ENCODE assay signal across 12 cellular contexts in the genomic region with DNA sequence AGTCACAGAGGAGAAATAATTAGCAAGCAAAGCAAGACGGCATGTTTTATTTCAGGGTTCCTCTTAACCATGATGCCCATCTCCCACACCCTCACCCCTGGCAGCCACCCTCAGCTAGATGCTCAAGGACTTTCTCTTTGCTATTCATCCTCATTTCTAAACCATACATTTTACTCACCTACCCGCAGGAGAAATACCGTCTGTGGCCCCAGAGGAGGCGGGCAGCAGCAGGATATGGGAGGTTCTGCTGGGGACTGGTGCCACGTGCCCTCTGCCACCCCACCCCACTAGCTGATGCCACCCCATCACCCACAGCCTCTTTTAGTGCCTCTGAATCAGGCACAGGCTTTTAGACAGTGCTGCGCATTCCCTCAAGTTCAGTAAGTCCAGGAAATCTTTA.
DNase-seq lines count a peak whose midpoint lies in the region; ATAC-seq, FAIRE-seq and TF ChIP-seq lines count a peak whose summit lies in the region.
"Had no signal": no experiment of that assay in that cellular context is flagged by ENCODE, and none has a peak within 500 bp of the region (broad histone marks: within the 10 kb centered on the region; RNA-seq: fewer than 3 reads in every experiment).

No MANE protein-coding gene starts in this region.

- H3K27ac Mint-ChIP-seq in mesothelial cell of epicardium = peak overlapping the region; percentile 56

- no peaks in the 10 kb centered on the region for H3K27me3 ChIP-seq in DOHH2 (ENCODE audit: control insufficient read depth, low read length)

- no peak overlapping the region for H3K4me3 ChIP-seq in A549
- H3K4me3 ChIP-seq in DOHH2 (ENCODE audit: low read length) = no peak overlapping the region

- H3K27ac ChIP-seq in A549 (peak overlapping the region; percentile 51 to 95; a peak in 5 of 6 replicates), DOHH2 (ENCODE audit: low read depth, low read length) (no peak overlapping the region)
- H3K27ac ChIP-seq: WERI-Rb-1 had no signal

- no peak for TF ChIP-seq EP300 in A549 (IDR thresholded peaks at IDR 0.05)

- H3K36me3 Mint-ChIP-seq in mesothelial cell of epicardium = no peaks in the 10 kb centered on the region

- TF ChIP-seq RAD21 in A549 (conservative IDR thresholded peaks at IDR 0.05 in 1 of 2, IDR thresholded peaks at IDR 0.05 in 1 of 2) = no peak

- peaks cover 5% of the 10 kb centered on the region for H3K4me1 Mint-ChIP-seq in mesothelial cell of epicardium

- TF ChIP-seq POLR2A in A549 (IDR thresholded peaks at IDR 0.05; ENCODE audit: low read length) = no peak

- no peaks in the 10 kb centered on the region for H3K9me2 ChIP-seq in DOHH2 (replicated peaks; ENCODE audit: control insufficient read depth, low read length)

- POLR2A ChIA-PET in A549 (lab: Yijun Ruan, JAX) = no interaction called here

- no peak overlapping the region for H3K4me3 Mint-ChIP-seq in mesothelial cell of epicardium

- no peak overlapping the region for H3K4me2 ChIP-seq in A549
- H3K4me2 ChIP-seq in DOHH2 (ENCODE audit: low read length) = peak overlapping the region; percentile 32; the same call in 1 of the 2 replicates

- CTCF ChIA-PET in A549 (lab: Yijun Ruan, JAX) = interaction anchor here (1.1 to 2.9 kb wide), 5 partner anchors 9 to 117 kb away, joined by 3 to 17 read pairs (median 7); no protein-coding TSS in a partner anchor

- no peaks in the 10 kb centered on the region for H3K9me3 Mint-ChIP-seq in mesothelial cell of epicardium

- H3K79me2 ChIP-seq in DOHH2 (ENCODE audit: control insufficient read depth, low read length) = no peaks in the 10 kb centered on the region

- H3K27me3 Mint-ChIP-seq in mesothelial cell of epicardium (ENCODE audit: low read depth) = no peaks in the 10 kb centered on the region

- peaks cover 53% of the 10 kb centered on the region for H3K4me1 ChIP-seq in A549
- H3K4me1 ChIP-seq in DOHH2 (ENCODE audit: control insufficient read depth, low read length) = peaks cover 32% of the 10 kb centered on the region

- no peak for TF ChIP-seq CTCF in A549 (IDR thresholded peaks at IDR 0.05)
- TF ChIP-seq CTCF in DOHH2 (IDR thresholded peaks at IDR 0.05; ENCODE audit: low read depth, low read length, poor library complexity, severe bottlenecking) = no peak
- TF ChIP-seq CTCF in mesothelial cell of epicardium (IDR thresholded peaks at IDR 0.05; ENCODE audit: unreplicated experiment) = no peak

- 85% methylated on average over 6 of the region's 6 CpGs for WGBS in A549 (ENCODE audit: missing lambda C conversion rate)

- H3F3A ChIP-seq in DOHH2 (ENCODE audit: control insufficient read depth, insufficient read depth) = 0 out of 2 replicates have a peak, but pooled peaks cover 2% of the 10 kb centered on the region

- ATAC-seq in A549 = no peak
- ATAC-seq in GM18909 (IDR thresholded peaks at IDR 0.05; ENCODE audit: poor library complexity, unreplicated experiment) = no peak
- ATAC-seq in GM19395 (IDR thresholded peaks at IDR 0.05; ENCODE audit: unreplicated experiment) = no peak

- DNase-seq in A549 (ENCODE audit: low read depth in 1 of 2, low spot score in 1 of 2) (no peak), mesothelial cell of epicardium (ENCODE audit: low spot score in 2 of 2, unreplicated experiment in 2 of 2) (no peak), head of caudate nucleus (no peak), DMS 273 treated with DMSO at 0.1 percent for 48 hours (lab: John Stamatoyannopoulos, UW) (no peak)
- peak; percentile 17 for DNase-seq in activated T-helper 9 cell treated with anti-CD3 and anti-CD28 coated beads, Interleukin-2, amount 50 U/mL, for 16 hours (ENCODE audit: low read depth)
- DNase-seq: aorta, NCI-H510A had no signal

- no peaks in the 10 kb centered on the region for H3K36me3 ChIP-seq in DOHH2 (ENCODE audit: control insufficient read depth, low read length)
- H3K36me3 ChIP-seq: WERI-Rb-1 had no signal

- H4K20me1 ChIP-seq in DOHH2 (ENCODE audit: control insufficient read depth, insufficient read depth, low read depth, low read length) = no peaks in the 10 kb centered on the region

- intact Hi-C loops in head of caudate nucleus (cut with DNase I) = no loop called here

- no peak for FAIRE-seq in A549 (lab: Jason Lieb, UNC)
- FAIRE-seq: H1 had no signal

- H3K9me3 ChIP-seq in A549 (no peaks in the 10 kb centered on the region), DOHH2 (ENCODE audit: control insufficient read depth, insufficient read depth, low read length) (no peaks in the 10 kb centered on the region)

TF ChIP-seq in A549, 52 proteins besides CTCF, POLR2A, EP300 and RAD21:
- no peak for TF ChIP-seq FOSL2 (IDR thresholded peaks at IDR 0.05)
- TF ChIP-seq FOSL2 (CRISPR knock-in tag; IDR thresholded peaks at IDR 0.05) = no peak
- no peak for TF ChIP-seq RNF2 (IDR thresholded peaks at IDR 0.05; ENCODE audit: borderline replicate concordance, low read depth)
- TF ChIP-seq BHLHE40 (IDR thresholded peaks at IDR 0.05; ENCODE audit: low read depth, low read length) = no peak
